ENCODE assay signal across 27 cellular contexts in the genomic region with DNA sequence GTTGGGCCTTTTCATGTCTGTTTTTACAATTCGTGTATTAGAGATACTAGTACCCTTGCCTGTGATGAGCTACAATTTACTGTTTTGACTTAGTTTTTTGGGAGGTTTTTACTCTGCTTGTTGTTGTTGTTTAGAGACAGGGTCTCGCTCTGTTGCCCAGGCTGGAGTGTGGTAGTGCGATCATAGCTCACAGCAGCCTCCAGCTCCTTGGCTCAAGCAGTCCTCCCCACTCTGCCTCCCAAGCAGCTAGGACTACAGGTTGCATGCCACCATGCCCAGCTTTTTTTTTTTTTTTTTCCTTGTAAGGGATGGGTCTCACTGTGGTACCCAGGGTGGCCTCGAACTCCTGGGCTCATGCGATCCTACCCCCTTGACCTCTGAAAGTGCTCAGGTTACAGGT. TPM values are rescaled to one million over a fixed set of nuclear protein-coding genes. Genes with fewer than 3 reads are reported as not detected.
"Had no signal": no experiment of that assay in that cellular context is flagged by ENCODE, and none has a peak within 500 bp of the region (broad histone marks: within the 10 kb centered on the region; RNA-seq: fewer than 3 reads in every experiment).

No MANE protein-coding gene starts in this region.

- H3K27me3 ChIP-seq: Peyer's patch had no signal

- H3K27me3 Mint-ChIP-seq: activated CD4-positive, alpha-beta memory T cell treated with anti-CD3 and anti-CD28 coated beads for 36 hours; activated CD4-positive, alpha-beta T cell treated with anti-CD3 and anti-CD28 coated beads, Interleukin-2, amount 10 ng/mL, durations not matched to agents 7 days and 5 days; T-cell had no signal

- H3K9me3 Mint-ChIP-seq: activated CD4-positive, alpha-beta memory T cell treated with anti-CD3 and anti-CD28 coated beads for 36 hours; activated CD4-positive, alpha-beta T cell treated with anti-CD3 and anti-CD28 coated beads, Interleukin-2, amount 10 ng/mL, durations not matched to agents 7 days and 5 days; brain; T-cell had no signal

- H3K4me1 Mint-ChIP-seq: activated CD4-positive, alpha-beta T cell treated with anti-CD3 and anti-CD28 coated beads, Interleukin-2, amount 10 ng/mL, durations not matched to agents 7 days and 5 days; brain had no signal

- H3K9me3 ChIP-seq: Peyer's patch had no signal

- H3K27ac ChIP-seq: Peyer's patch, RWPE1 had no signal

- ATAC-seq: K562, T-cell had no signal

- H3K4me3 Mint-ChIP-seq: activated CD4-positive, alpha-beta memory T cell treated with anti-CD3 and anti-CD28 coated beads for 36 hours; activated CD4-positive, alpha-beta T cell treated with anti-CD3 and anti-CD28 coated beads, Interleukin-2, amount 10 ng/mL, durations not matched to agents 7 days and 5 days; brain; T-cell had no signal

- H3K27ac Mint-ChIP-seq: activated CD4-positive, alpha-beta T cell treated with anti-CD3 and anti-CD28 coated beads, Interleukin-2, amount 10 ng/mL, durations not matched to agents 7 days and 5 days; T-cell had no signal

- DNase-seq: activated CD4-positive, alpha-beta memory T cell treated with anti-CD3 and anti-CD28 coated beads for 36 hours; activated CD4-positive, alpha-beta T cell treated with anti-CD3 and anti-CD28 coated beads, Interleukin-2, amount 10 ng/mL, durations not matched to agents 7 days and 5 days; activated CD4-positive, CD25-positive, alpha-beta regulatory T cell; activated naive CD4-positive, alpha-beta T cell treated with anti-CD3 and anti-CD28 coated beads, Interleukin-2, amount 50 U/mL, for 16 hours; amniotic stem cell; Karpas-422; MM.1S; NCI-H1105; NCI-H1436; NCI-H1694 treated with DMSO at 0.1 percent for 48 hours; NCI-H2081; NCI-H510A treated with DMSO at 0.1 percent for 48 hours; NCI-H69; NK-92 treated with Interleukin-12 subunit alpha and Interleukin-12 subunit beta, amount 100 ng/mL, for 24 hours; OCI-M1; Peyer's patch; SHP77 treated with DMSO at 0.1 percent for 48 hours; T-cell; T-helper 2 cell; T1000 had no signal

- H3K4me1 ChIP-seq: Peyer's patch had no signal

- H3K4me3 ChIP-seq: K562, Peyer's patch had no signal

RNA-seq across cellular contexts. Expression of gene FAM186A, which starts 56.4 kb away (rescaled TPM):
- total RNA-seq: activated CD4-positive, alpha-beta memory T cell treated with anti-CD3 and anti-CD28 coated beads for 36 hours; activated CD4-positive, alpha-beta T cell treated with anti-CD3 and anti-CD28 coated beads, Interleukin-2, amount 10 ng/mL, durations not matched to agents 7 days and 5 days; activated CD8-positive, alpha-beta memory T cell treated with anti-CD3 and anti-CD28 coated beads for 36 hours; astrocyte; cerebellum; Peyer's patch; SK-MEL-5; T-cell had no signal
